In the genomic region with DNA sequence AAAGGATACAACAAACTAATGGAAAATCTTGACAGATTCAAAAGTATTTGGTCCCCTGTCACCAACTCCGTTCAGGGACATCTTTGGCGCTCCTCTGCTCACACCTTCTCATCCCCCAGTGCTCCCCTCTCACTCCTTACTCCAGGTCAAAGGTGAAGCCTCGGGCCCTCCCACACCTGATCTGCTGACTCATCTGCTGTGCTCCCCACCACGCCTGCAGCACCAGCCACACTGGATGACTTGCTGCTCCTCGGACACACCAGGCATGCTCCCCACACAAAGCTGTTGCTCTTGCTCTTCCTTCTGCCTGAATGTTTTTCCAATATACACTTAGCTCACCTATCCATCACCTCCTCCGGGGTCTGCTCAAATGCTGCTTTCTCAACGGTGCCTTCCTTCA, we compare ENCODE assay signal across 14 cellular contexts.
"Had no signal": no experiment of that assay in that cellular context is flagged by ENCODE, and none has a peak within 500 bp of the region (broad histone marks: within the 10 kb centered on the region; RNA-seq: fewer than 3 reads in every experiment).

No MANE protein-coding gene starts in this region.

- ATAC-seq: activated CD4-positive, CD25-positive, alpha-beta regulatory T cell treated with anti-CD3 and anti-CD28 coated beads, Interleukin-2, amount 50 U/mL, for 24 hours; gastrocnemius medialis; left ventricle myocardium superior; pancreas had no signal

- H3K4me3 Mint-ChIP-seq: neural crest cell had no signal

- H3K4me1 ChIP-seq: gastrocnemius medialis, pancreas had no signal

- H3K27me3 ChIP-seq: gastrocnemius medialis, pancreas, suprapubic skin, upper lobe of left lung had no signal

- H3K27ac Mint-ChIP-seq: activated T-helper 2 cell treated with anti-CD3 and anti-CD28 coated beads, Interferon-gamma antibody, Interleukin-2, Interleukin-4, amounts not matched to agents 10 μg/mL and 5 μg/mL and 100 μg/mL, durations not matched to agents 14 hours and 24 hours and 36 hours had no signal

- H3K4me1 Mint-ChIP-seq: neural crest cell had no signal

- FAIRE-seq: kidney, pancreas had no signal

- H3K36me3 ChIP-seq: gastrocnemius medialis, pancreas, suprapubic skin, upper lobe of left lung had no signal

- H3K9me3 ChIP-seq: gastrocnemius medialis, pancreas had no signal

- H3K4me3 ChIP-seq: gastrocnemius medialis, pancreas, suprapubic skin, upper lobe of left lung had no signal

- H3K27ac ChIP-seq: gastrocnemius medialis, pancreas, suprapubic skin, upper lobe of left lung had no signal

- DNase-seq: activated naive CD4-positive, alpha-beta T cell treated with anti-CD3 and anti-CD28 coated beads, Interleukin-2, amount 50 U/mL, for 16 hours; amygdala; gastrocnemius medialis; kidney; left ventricle myocardium superior; mesendoderm; pancreas; stimulated activated CD4-positive, alpha-beta T cell treated with anti-CD3 and anti-CD28 coated beads, Interleukin-1b, Interleukin-23, amount 100 ng/mL, for 48 hours; stimulated activated naive CD4-positive, alpha-beta T cell; upper lobe of left lung had no signal
